ENCODE assay signal across 9 cellular contexts in the genomic region with DNA sequence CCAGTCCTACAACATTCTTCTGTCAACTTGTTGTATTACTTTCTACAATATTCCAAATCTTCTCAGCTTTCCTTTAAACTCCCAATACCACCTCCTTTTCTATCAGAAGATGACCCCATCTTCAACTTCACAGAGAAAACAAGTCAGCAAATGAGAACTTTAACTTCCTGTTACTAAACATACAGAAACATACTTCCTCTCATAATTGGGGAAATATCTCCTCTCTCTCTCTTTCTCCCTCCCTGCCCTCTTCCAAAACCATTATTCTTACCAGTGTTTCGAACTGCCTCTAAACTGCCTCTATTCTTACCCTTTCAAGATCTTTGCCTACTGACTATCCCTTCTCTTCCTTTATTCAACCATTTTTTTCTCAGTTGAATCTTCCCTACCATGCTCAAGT. TPM values are rescaled to one million over a fixed set of nuclear protein-coding genes. Genes with fewer than 3 reads are reported as not detected.
DNase-seq lines count a peak whose midpoint lies in the region; ATAC-seq and TF ChIP-seq lines count a peak whose summit lies in the region.
"Had no signal": no experiment of that assay in that cellular context is flagged by ENCODE, and none has a peak within 500 bp of the region (broad histone marks: within the 10 kb centered on the region; RNA-seq: fewer than 3 reads in every experiment).

No MANE protein-coding gene starts in this region.

- no peak overlapping the region for H3K4me2 ChIP-seq in MM.1S (ENCODE audit: low read depth, low read length)

- H3K79me2 ChIP-seq in MM.1S (ENCODE audit: low read length), result peaks cover 34% of the 10 kb centered on the region

- no peaks in the 10 kb centered on the region for H3K36me3 ChIP-seq in CD4-positive, CD25-positive, alpha-beta regulatory T cell (ENCODE audit: control insufficient read depth, insufficient read depth, low read length)
- H3K36me3 ChIP-seq in MM.1S (replicated peaks; ENCODE audit: insufficient read depth, low read length), result no peaks in the 10 kb centered on the region

- H3K4me3 ChIP-seq in CD4-positive, CD25-positive, alpha-beta regulatory T cell (ENCODE audit: low read depth, low read length), result peak overlapping the region; percentile 43
- H3K4me3 ChIP-seq in MM.1S (ENCODE audit: low read length), result no peak overlapping the region

- no peak for DNase-seq in CD4-positive, CD25-positive, alpha-beta regulatory T cell
- DNase-seq in MM.1S, result no peak
- no peak for DNase-seq in activated naive CD8-positive, alpha-beta T cell treated with anti-CD3 and anti-CD28 coated beads, Interleukin-2, amount 50 U/mL, for 24 hours
- DNase-seq in natural killer cell treated with Interleukin-12 subunit alpha and Interleukin-12 subunit beta and Interleukin-15 and Interleukin-18, amount 100 ng/mL, for 72 hours (ENCODE audit: low spot score), result no peak
- DNase-seq in DMS79 treated with DMSO at 0.1 percent for 48 hours (lab: John Stamatoyannopoulos, UW), result no peak
- no peak for DNase-seq in nucleus accumbens (lab: John Stamatoyannopoulos, UW)
- DNase-seq: midbrain had no signal

- no peak overlapping the region for H3K27ac ChIP-seq in CD4-positive, CD25-positive, alpha-beta regulatory T cell (ENCODE audit: insufficient read depth, low read length, poor library complexity, severe bottlenecking)
- no peak overlapping the region for H3K27ac ChIP-seq in MM.1S (ENCODE audit: low read length)

- H3K36me3 Mint-ChIP-seq in CD4-positive, CD25-positive, alpha-beta regulatory T cell, result peaks cover 6% of the 10 kb centered on the region
- H3K36me3 Mint-ChIP-seq in activated naive CD8-positive, alpha-beta T cell treated with anti-CD3 and anti-CD28 coated beads, Interleukin-2, amount 50 U/mL, for 24 hours (ENCODE audit: low read depth), result peaks cover 5% of the 10 kb centered on the region
- H3K36me3 Mint-ChIP-seq in natural killer cell treated with Interleukin-12 subunit alpha and Interleukin-12 subunit beta and Interleukin-15 and Interleukin-18, amount 100 ng/mL, for 72 hours, result no peaks in the 10 kb centered on the region

- no peak for ATAC-seq in CD4-positive, CD25-positive, alpha-beta regulatory T cell (ENCODE audit: low read depth in 2 of 2)
- ATAC-seq in activated naive CD8-positive, alpha-beta T cell treated with anti-CD3 and anti-CD28 coated beads, Interleukin-2, amount 50 U/mL, for 24 hours, result no peak
- no peak for ATAC-seq in natural killer cell treated with Interleukin-12 subunit alpha and Interleukin-12 subunit beta and Interleukin-15 and Interleukin-18, amount 100 ng/mL, for 72 hours
- no peak for ATAC-seq in GM21515 (IDR thresholded peaks at IDR 0.05; ENCODE audit: unreplicated experiment)
- ATAC-seq in HG03457 (IDR thresholded peaks at IDR 0.05; ENCODE audit: unreplicated experiment), result no peak

- no peaks in the 10 kb centered on the region for H3K9me3 ChIP-seq in CD4-positive, CD25-positive, alpha-beta regulatory T cell (ENCODE audit: control insufficient read depth in 2 of 2, low read length in 2 of 2)
- H3K9me3 ChIP-seq in MM.1S (replicated peaks; ENCODE audit: insufficient read depth, low read length), result no peaks in the 10 kb centered on the region

- peak overlapping the region; percentile 39 to 83 (median 83) for H3K27ac Mint-ChIP-seq in CD4-positive, CD25-positive, alpha-beta regulatory T cell
- H3K27ac Mint-ChIP-seq in activated naive CD8-positive, alpha-beta T cell treated with anti-CD3 and anti-CD28 coated beads, Interleukin-2, amount 50 U/mL, for 24 hours, result peak overlapping the region; percentile 7
- peak overlapping the region; percentile 51 to 57 for H3K27ac Mint-ChIP-seq in natural killer cell treated with Interleukin-12 subunit alpha and Interleukin-12 subunit beta and Interleukin-15 and Interleukin-18, amount 100 ng/mL, for 72 hours

- H3K27me3 Mint-ChIP-seq in CD4-positive, CD25-positive, alpha-beta regulatory T cell, result no peaks in the 10 kb centered on the region
- no peaks in the 10 kb centered on the region for H3K27me3 Mint-ChIP-seq in activated naive CD8-positive, alpha-beta T cell treated with anti-CD3 and anti-CD28 coated beads, Interleukin-2, amount 50 U/mL, for 24 hours
- no peaks in the 10 kb centered on the region for H3K27me3 Mint-ChIP-seq in natural killer cell treated with Interleukin-12 subunit alpha and Interleukin-12 subunit beta and Interleukin-15 and Interleukin-18, amount 100 ng/mL, for 72 hours

- peaks cover 56% of the 10 kb centered on the region for H3K4me1 ChIP-seq in CD4-positive, CD25-positive, alpha-beta regulatory T cell (ENCODE audit: control insufficient read depth, insufficient read depth, low read length, poor library complexity, severe bottlenecking)
- H3K4me1 ChIP-seq in MM.1S (ENCODE audit: low read length), result peaks cover 14% of the 10 kb centered on the region

- H3K9me2 ChIP-seq in MM.1S (replicated peaks; ENCODE audit: insufficient read depth, low read length), result no peaks in the 10 kb centered on the region

- no peaks in the 10 kb centered on the region for H3K27me3 ChIP-seq in CD4-positive, CD25-positive, alpha-beta regulatory T cell (ENCODE audit: control insufficient read depth, insufficient read depth, low read length)
- no peaks in the 10 kb centered on the region for H3K27me3 ChIP-seq in MM.1S (replicated peaks; ENCODE audit: insufficient read depth, low read length)

- peaks cover 0 to 1% (median 0%) of the 10 kb centered on the region in 7 donors for H3K9me3 Mint-ChIP-seq in CD4-positive, CD25-positive, alpha-beta regulatory T cell
- no peaks in the 10 kb centered on the region for H3K9me3 Mint-ChIP-seq in activated naive CD8-positive, alpha-beta T cell treated with anti-CD3 and anti-CD28 coated beads, Interleukin-2, amount 50 U/mL, for 24 hours
- no peaks in the 10 kb centered on the region for H3K9me3 Mint-ChIP-seq in natural killer cell treated with Interleukin-12 subunit alpha and Interleukin-12 subunit beta and Interleukin-15 and Interleukin-18, amount 100 ng/mL, for 72 hours

- peak overlapping the region; percentile 81 to 98 (median 94) for H3K4me3 Mint-ChIP-seq in CD4-positive, CD25-positive, alpha-beta regulatory T cell
- H3K4me3 Mint-ChIP-seq in activated naive CD8-positive, alpha-beta T cell treated with anti-CD3 and anti-CD28 coated beads, Interleukin-2, amount 50 U/mL, for 24 hours, result no peak overlapping the region
- peak overlapping the region; percentile 36 for H3K4me3 Mint-ChIP-seq in natural killer cell treated with Interleukin-12 subunit alpha and Interleukin-12 subunit beta and Interleukin-15 and Interleukin-18, amount 100 ng/mL, for 72 hours

- TF ChIP-seq CTCF in MM.1S (IDR thresholded peaks at IDR 0.05; ENCODE audit: low read length), result no peak

- no peaks in the 10 kb centered on the region for H4K20me1 ChIP-seq in MM.1S (ENCODE audit: insufficient read depth, low read length)

- peaks cover 26 to 76% (median 44%) of the 10 kb centered on the region in 4 donors for H3K4me1 Mint-ChIP-seq in CD4-positive, CD25-positive, alpha-beta regulatory T cell
- peaks cover 66% of the 10 kb centered on the region for H3K4me1 Mint-ChIP-seq in activated naive CD8-positive, alpha-beta T cell treated with anti-CD3 and anti-CD28 coated beads, Interleukin-2, amount 50 U/mL, for 24 hours
- peaks cover 43 to 55% of the 10 kb centered on the region in 2 donors for H3K4me1 Mint-ChIP-seq in natural killer cell treated with Interleukin-12 subunit alpha and Interleukin-12 subunit beta and Interleukin-15 and Interleukin-18, amount 100 ng/mL, for 72 hours (ENCODE audit: low read depth in 2 of 2)

- H3F3A ChIP-seq in MM.1S (ENCODE audit: insufficient read depth, low read length), result no peaks in the 10 kb centered on the region

- 0 out of 2 replicates have a peak overlapping the region, but pooled peaks have one; percentile 8 for H2AFZ ChIP-seq in MM.1S (ENCODE audit: low read length)

- H3K9ac ChIP-seq in MM.1S (ENCODE audit: low read length), result no peak overlapping the region

RNA-seq across cellular contexts. Expression of a gene that starts 1.7 kb away (rescaled TPM):
- 54.0 TPM for total RNA-seq in CD4-positive, CD25-positive, alpha-beta regulatory T cell
- polyA plus RNA-seq in CD4-positive, CD25-positive, alpha-beta regulatory T cell, result 10 to 100 TPM; 67.2 to 86.5 (median 75.8) TPM
- total RNA-seq in natural killer cell treated with Interleukin-12 subunit alpha and Interleukin-12 subunit beta and Interleukin-15 and Interleukin-18, amount 100 ng/mL, for 72 hours, result 10 to 100 TPM; 59.2 to 72.6 TPM

RNA-seq across cellular contexts. Expression of a gene that starts 2.8 kb away (rescaled TPM):
- 47.5 TPM for total RNA-seq in CD4-positive, CD25-positive, alpha-beta regulatory T cell
- polyA plus RNA-seq in CD4-positive, CD25-positive, alpha-beta regulatory T cell, result 10 to 100 TPM; 31.0 to 36.5 (median 34.6) TPM
- total RNA-seq in natural killer cell treated with Interleukin-12 subunit alpha and Interleukin-12 subunit beta and Interleukin-15 and Interleukin-18, amount 100 ng/mL, for 72 hours, result 10 to 100 TPM; 53.5 to 55.9 TPM

RNA-seq across cellular contexts. Expression of a gene that starts 54.9 kb away (rescaled TPM):
- total RNA-seq in CD4-positive, CD25-positive, alpha-beta regulatory T cell, result 36.0 TPM
- 10 to 100 TPM in 1 of 4 donors, 1 to 10 TPM in 3; 5.8 to 11.6 (median 7.3) TPM for polyA plus RNA-seq in CD4-positive, CD25-positive, alpha-beta regulatory T cell
- 10 to 100 TPM; 25.4 to 41.3 TPM for total RNA-seq in natural killer cell treated with Interleukin-12 subunit alpha and Interleukin-12 subunit beta and Interleukin-15 and Interleukin-18, amount 100 ng/mL, for 72 hours

RNA-seq across cellular contexts. Expression of a gene that starts 54.9 kb away (rescaled TPM):
- 24.4 TPM for total RNA-seq in CD4-positive, CD25-positive, alpha-beta regulatory T cell
- 10 to 100 TPM; 21.0 to 33.1 (median 25.1) TPM for polyA plus RNA-seq in CD4-positive, CD25-positive, alpha-beta regulatory T cell
- total RNA-seq in natural killer cell treated with Interleukin-12 subunit alpha and Interleukin-12 subunit beta and Interleukin-15 and Interleukin-18, amount 100 ng/mL, for 72 hours, result 10 to 100 TPM; 29.4 to 36.4 TPM

Comparison
In these comparisons a context has a peak if more than half of its experiments do, and no peak if none do; other contexts are left out.
1. H3K27ac Mint-ChIP-seq: peak in every context shown above with its lines; median percentile 83 in CD4-positive, CD25-positive, alpha-beta regulatory T cell; 54 in natural killer cell treated with Interleukin-12 subunit alpha and Interleukin-12 subunit beta and Interleukin-15 and Interleukin-18, amount 100 ng/mL, for 72 hours; 7 in activated naive CD8-positive, alpha-beta T cell treated with anti-CD3 and anti-CD28 coated beads, Interleukin-2, amount 50 U/mL, for 24 hours.